ENCODE assay signal across 9 cellular contexts in the genomic region with DNA sequence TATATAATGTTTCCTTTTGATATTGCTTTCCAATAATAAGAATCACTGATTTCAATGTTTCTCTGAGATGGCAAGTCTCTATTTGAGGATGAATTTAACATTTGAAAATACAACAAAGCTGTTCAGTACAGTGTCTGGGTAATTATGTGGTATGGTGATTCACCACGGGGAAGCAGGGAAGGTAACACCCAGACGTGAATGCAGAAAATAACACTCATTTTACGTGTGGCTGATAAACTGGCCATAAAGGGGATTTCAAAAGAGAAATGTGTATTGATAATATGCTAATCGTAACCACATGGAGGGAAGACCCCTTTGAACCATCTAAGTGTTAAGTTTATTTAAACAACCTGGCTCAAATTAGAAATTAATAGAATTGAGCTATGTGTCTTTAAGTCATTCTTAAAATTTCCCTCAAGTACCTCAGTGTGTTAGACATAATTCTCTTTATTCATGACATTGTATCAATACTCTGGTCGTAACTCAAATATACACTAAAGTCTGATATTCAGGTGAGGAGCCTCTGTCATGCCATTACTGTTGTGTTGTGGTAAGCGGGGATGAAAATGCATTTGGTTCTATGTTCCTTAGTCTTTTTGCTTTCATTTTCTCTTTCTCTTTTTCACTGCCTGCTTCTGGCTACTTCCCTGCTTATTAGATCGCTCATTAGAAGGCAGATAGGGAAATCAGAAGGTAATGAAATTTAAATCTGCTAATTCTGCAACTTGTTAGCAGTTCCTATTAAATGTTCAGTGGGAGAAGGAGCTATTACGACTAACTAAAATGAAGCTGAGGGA.
A peak's percentile ranks its signal among the peaks of the same experiment; 100 is the strongest.
DNase-seq lines count a peak whose midpoint lies in the region; ATAC-seq, FAIRE-seq and TF ChIP-seq lines count a peak whose summit lies in the region.
"Had no signal": no experiment of that assay in that cellular context is flagged by ENCODE, and none has a peak within 500 bp of the region (broad histone marks: within the 10 kb centered on the region; RNA-seq: fewer than 3 reads in every experiment).

No MANE protein-coding gene starts in this region.

- H3K4me3 Mint-ChIP-seq in CD8-positive, alpha-beta memory T cell: peak overlapping the region in 6 of 7 donors; percentile 7 to 85 (median 24)

- peaks cover 0 to 11% (median 2%) of the 10 kb centered on the region in 5 donors for H3K9me3 Mint-ChIP-seq in CD8-positive, alpha-beta memory T cell

- CTCF ChIA-PET in CD8-positive, alpha-beta memory T cell (lab: Charles Lee): no interaction called here

- dilution Hi-C loops in keratinocyte (cut with MboI; ENCODE audit: extremely low pct_ligation_motif_present, low sequenced_read_pairs): no loop called here

- H3K36me3 Mint-ChIP-seq in CD8-positive, alpha-beta memory T cell: no peaks in the 10 kb centered on the region

- TF ChIP-seq CTCF in keratinocyte (optimal IDR thresholded peaks at IDR 0.05 in 1 of 3, IDR thresholded peaks at IDR 0.05 in 1 of 3, conservative IDR thresholded peaks at IDR 0.05 in 1 of 3; ENCODE audit: extremely low read depth in 1 of 3, insufficient read depth in 2 of 3, low read length in 3 of 3) (no peak), testis (IDR thresholded peaks at IDR 0.05) (no peak)

- peaks cover 0 to 7% (median 3%) of the 10 kb centered on the region in 3 donors for H3K4me1 Mint-ChIP-seq in CD8-positive, alpha-beta memory T cell

- no peaks in the 10 kb centered on the region for H3K79me2 ChIP-seq in keratinocyte (ENCODE audit: control insufficient read depth, insufficient read depth, low read length)

- no peak overlapping the region for H3K9ac ChIP-seq in keratinocyte (ENCODE audit: control insufficient read depth, extremely low read depth, insufficient read depth, low read length)

- H3K4me2 ChIP-seq in keratinocyte (ENCODE audit: control insufficient read depth, extremely low read depth, insufficient read depth, low read depth, low read length): peak overlapping the region; percentile 67

- no peaks in the 10 kb centered on the region for H3K9me1 ChIP-seq in keratinocyte (ENCODE audit: control insufficient read depth, extremely low read depth, insufficient read depth, low read length)

- no peak for DNase-seq in CD8-positive, alpha-beta memory T cell
- no peak for DNase-seq in keratinocyte (ENCODE audit: low read depth, low spot score)
- no peak for DNase-seq in NCI-H2171 treated with DMSO at 0.1 percent for 48 hours (lab: John Stamatoyannopoulos, UW)
- no peak for DNase-seq in NCI-H1930 (lab: John Stamatoyannopoulos, UW)
- no peak for DNase-seq in middle frontal gyrus (ENCODE audit: extremely low spot score, low spot score)
- no peak for DNase-seq in testis
- DNase-seq: activated CD4-positive, alpha-beta T cell treated with anti-CD3 and anti-CD28 coated beads, Interleukin-2, amount 50 U/mL, for 4 hours had no signal

- 32 to 38% methylated on average over 8 of the region's 8 CpGs for WGBS in testis, 2 donors

- H3K9me3 ChIP-seq in CD8-positive, alpha-beta memory T cell (ENCODE audit: low read length): no peaks in the 10 kb centered on the region
- H3K9me3 ChIP-seq in keratinocyte (ENCODE audit: control insufficient read depth, low read depth, low read length) (no peaks in the 10 kb centered on the region), testis (no peaks in the 10 kb centered on the region)

- H3K36me3 ChIP-seq in CD8-positive, alpha-beta memory T cell (ENCODE audit: insufficient read depth, low read length): no peaks in the 10 kb centered on the region
- H3K36me3 ChIP-seq in keratinocyte (ENCODE audit: control insufficient read depth in 2 of 2, extremely low read depth in 1 of 2, insufficient read depth in 2 of 2, low read length in 2 of 2) (no peaks in the 10 kb centered on the region), testis (ENCODE audit: low read depth, missing control alignments) (no peaks in the 10 kb centered on the region)

- H3K27me3 Mint-ChIP-seq in CD8-positive, alpha-beta memory T cell: no peaks in the 10 kb centered on the region

- H4K20me1 ChIP-seq in keratinocyte (ENCODE audit: control insufficient read depth, extremely low read depth, insufficient read depth, low read length): no peaks in the 10 kb centered on the region

- peak overlapping the region; percentile 92 for H2AFZ ChIP-seq in keratinocyte (ENCODE audit: control insufficient read depth, low read length)

- no peaks in the 10 kb centered on the region for H3K27me3 ChIP-seq in CD8-positive, alpha-beta memory T cell (ENCODE audit: insufficient read depth, low read length, poor library complexity, severe bottlenecking)
- H3K27me3 ChIP-seq in keratinocyte (ENCODE audit: control insufficient read depth, extremely low read depth, insufficient read depth, low read length) (no peaks in the 10 kb centered on the region), testis (no peaks in the 10 kb centered on the region)

- no peaks in the 10 kb centered on the region for H3K4me1 ChIP-seq in CD8-positive, alpha-beta memory T cell (ENCODE audit: insufficient read depth, low read length)
- H3K4me1 ChIP-seq in keratinocyte (ENCODE audit: control insufficient read depth, extremely low read depth, insufficient read depth, low read length): no peaks in the 10 kb centered on the region
- H3K4me1 ChIP-seq in testis: peaks cover 6% of the 10 kb centered on the region

- peak overlapping the region in 3 of 8 donors; percentile 15 to 60 (median 42) for H3K27ac Mint-ChIP-seq in CD8-positive, alpha-beta memory T cell

- TF ChIP-seq POLR2A in testis (IDR thresholded peaks at IDR 0.05): no peak

- ATAC-seq in GM21381 (IDR thresholded peaks at IDR 0.05; ENCODE audit: unreplicated experiment) (peak; percentile 58), HG03520 (IDR thresholded peaks at IDR 0.05; ENCODE audit: unreplicated experiment) (peak; percentile 75)

- POLR2A ChIA-PET in CD8-positive, alpha-beta memory T cell (lab: Charles Lee): no interaction called here

- no peak for FAIRE-seq in keratinocyte (lab: Jason Lieb, UNC)

- intact Hi-C loops in testis (cut with DNase I; ENCODE audit: low total_unique reads): no loop called here

- no peak overlapping the region for H3K4me3 ChIP-seq in CD8-positive, alpha-beta memory T cell (ENCODE audit: low read length)
- H3K4me3 ChIP-seq in keratinocyte (ENCODE audit: control insufficient read depth in 2 of 3, extremely low read depth in 1 of 3, insufficient read depth in 2 of 3, low read depth in 1 of 3, low read length in 3 of 3): peak overlapping the region in 2 of 3 experiments; percentile 40 to 51
- H3K4me3 ChIP-seq in testis: peak overlapping the region in 1 of 2 donors; percentile 27

- H3K27ac ChIP-seq in CD8-positive, alpha-beta memory T cell (ENCODE audit: low read depth, low read length): no peak overlapping the region
- H3K27ac ChIP-seq in keratinocyte (ENCODE audit: control insufficient read depth, insufficient read depth, low read length): no peak overlapping the region
- no peak overlapping the region for H3K27ac ChIP-seq in testis
